8 cellular contexts compared by ENCODE assay signal in the genomic region with DNA sequence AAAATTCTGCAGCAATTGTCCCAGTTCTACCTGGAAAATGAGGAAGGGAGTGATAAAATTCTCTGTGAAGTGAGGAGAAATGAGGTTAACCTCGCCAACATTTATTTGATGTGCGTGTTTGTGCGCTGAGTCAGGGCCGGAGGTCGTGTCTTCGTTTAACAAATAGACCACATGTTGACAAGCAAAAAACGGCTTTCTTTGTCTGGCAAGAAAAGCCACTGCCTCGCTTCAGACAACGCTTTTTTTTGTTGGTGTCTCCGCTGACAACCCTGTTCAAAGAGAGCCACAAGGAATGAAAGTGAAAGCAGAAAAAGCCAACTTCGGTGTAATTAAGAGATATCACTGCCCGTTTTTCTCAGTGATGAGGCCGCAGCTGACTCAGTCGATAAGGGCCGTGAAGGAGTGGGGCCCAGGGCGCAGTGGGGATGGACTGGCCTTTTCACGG.
A peak's percentile ranks its signal among the peaks of the same experiment; 100 is the strongest.
DNase-seq lines count a peak whose midpoint lies in the region; ATAC-seq, FAIRE-seq and TF ChIP-seq lines count a peak whose summit lies in the region.

No MANE protein-coding gene starts in this region.

- no peak for TF ChIP-seq CTCF in esophagus muscularis mucosa (IDR thresholded peaks at IDR 0.05)

- H3K27me3 ChIP-seq in esophagus muscularis mucosa, result no peaks in the 10 kb centered on the region

- no peak for ATAC-seq in GM21447 (IDR thresholded peaks at IDR 0.05; ENCODE audit: unreplicated experiment)
- ATAC-seq in HG02678 (IDR thresholded peaks at IDR 0.05; ENCODE audit: unreplicated experiment), result no peak

- no peak overlapping the region for H3K27ac ChIP-seq in esophagus muscularis mucosa (replicated peaks in 1 of 4)

- WGBS in esophagus muscularis mucosa, result 60% methylated on average over 17 of the region's 17 CpGs

- no peaks in the 10 kb centered on the region for H3K36me3 ChIP-seq in esophagus muscularis mucosa

- peak; percentile 52 for FAIRE-seq in RCC 7860 (lab: Jason Lieb, UNC)

- H3K9me3 ChIP-seq in esophagus muscularis mucosa, result no peaks in the 10 kb centered on the region

- peaks cover 0 to 5% (median 0%) of the 10 kb centered on the region in 4 donors for H3K4me1 ChIP-seq in esophagus muscularis mucosa

- no peak for TF ChIP-seq POLR2A in esophagus muscularis mucosa (IDR thresholded peaks at IDR 0.05; ENCODE audit: low read depth)

- peak; percentile 6 for DNase-seq in activated CD4-positive, alpha-beta T cell treated with anti-CD3 and anti-CD28 coated beads for 48 hours
- no peak for DNase-seq in activated CD4-positive, alpha-beta T cell treated with anti-CD3 and anti-CD28 coated beads, Interleukin-2, amount 50 U/mL, for 4 hours
- DNase-seq in RCC 7860 (ENCODE audit: low spot score), result peak; percentile 61
- DNase-seq in esophagus muscularis mucosa (ENCODE audit: extremely low spot score), result no peak
- DNase-seq in posterior vena cava (ENCODE audit: low spot score), result peak; percentile 82
- DNase-seq in stimulated activated CD4-positive, alpha-beta T cell treated with anti-CD3 and anti-CD28 coated beads, Interleukin-1b, Interleukin-23, amount 100 ng/mL, for 48 hours, result no peak

- intact Hi-C loops in esophagus muscularis mucosa (cut with DNase I) (no loop called here), posterior vena cava (cut with DNase I) (no loop called here)

- peak overlapping the region; percentile 21 to 40 (median 36) for H3K4me3 ChIP-seq in esophagus muscularis mucosa

- no peak for TF ChIP-seq EP300 in esophagus muscularis mucosa (IDR thresholded peaks at IDR 0.05)

Comparison
In these comparisons a context has a peak if more than half of its experiments do, and no peak if none do; other contexts are left out.
1. DNase-seq: peak in activated CD4-positive, alpha-beta T cell treated with anti-CD3 and anti-CD28 coated beads for 48 hours (single experiment), RCC 7860 (single experiment) and posterior vena cava (single experiment); none in activated CD4-positive, alpha-beta T cell treated with anti-CD3 and anti-CD28 coated beads, Interleukin-2, amount 50 U/mL, for 4 hours (0 of 2), esophagus muscularis mucosa (single experiment) and stimulated activated CD4-positive, alpha-beta T cell treated with anti-CD3 and anti-CD28 coated beads, Interleukin-1b, Interleukin-23, amount 100 ng/mL, for 48 hours (single experiment).